In the genomic region with DNA sequence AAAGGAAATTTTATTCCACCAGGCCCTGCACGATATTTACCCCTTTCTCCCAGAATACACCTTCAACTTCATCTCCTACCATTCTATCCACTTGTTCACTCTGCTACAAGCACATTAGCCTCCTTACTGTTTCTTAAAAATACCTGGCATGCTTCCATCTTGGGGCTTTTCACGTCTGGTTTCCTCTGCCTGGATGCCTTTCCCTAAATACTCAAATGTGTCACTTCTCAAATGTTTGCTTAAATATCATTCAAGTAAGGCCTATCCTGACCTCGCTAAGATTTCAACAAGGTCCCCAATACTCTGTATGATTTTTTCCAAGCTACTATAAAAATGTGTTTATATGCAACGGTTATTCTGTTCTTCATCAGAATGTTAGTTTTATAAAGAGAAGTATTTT, we compare ENCODE assay signal across 18 cellular contexts.
"Had no signal": no experiment of that assay in that cellular context is flagged by ENCODE, and none has a peak within 500 bp of the region (broad histone marks: within the 10 kb centered on the region; RNA-seq: fewer than 3 reads in every experiment).

No MANE protein-coding gene starts in this region.

- DNase-seq: activated CD4-positive, alpha-beta T cell treated with anti-CD3 and anti-CD28 coated beads, Interleukin-2, amount 10 ng/mL, durations not matched to agents 7 days and 5 days; activated CD8-positive, alpha-beta T cell treated with anti-CD3 and anti-CD28 coated beads, Interleukin-2, amount 10 ng/mL, durations not matched to agents 7 days and 5 days; activated naive CD4-positive, alpha-beta T cell treated with anti-CD3 and anti-CD28 coated beads for 36 hours; activated naive CD8-positive, alpha-beta T cell treated with anti-CD3 and anti-CD28 coated beads, Interleukin-2, amount 50 U/mL, for 24 hours; activated T-cell treated with anti-CD3 and anti-CD28 coated beads, Interleukin-2, amount 50 U/mL, for 4 hours; aorta; cerebellar nuclear complex; cortex of kidney; erythroblast; nucleus accumbens; posterior cingulate gyrus; retina; stimulated activated CD4-positive, alpha-beta T cell treated with anti-CD3 and anti-CD28 coated beads, Interleukin-2, amount 100 ng/mL, for 24 hours; stimulated activated naive CD8-positive, alpha-beta T cell treated with anti-CD3 and anti-CD28 coated beads, Interleukin-15, Interleukin-2, amounts not matched to agents 100 U/mL and 50 U/mL, for 24 hours; substantia nigra; T1000; tibial artery had no signal

- H3K4me3 Mint-ChIP-seq: activated CD4-positive, alpha-beta T cell treated with anti-CD3 and anti-CD28 coated beads, Interleukin-2, amount 10 ng/mL, durations not matched to agents 7 days and 5 days; activated CD8-positive, alpha-beta T cell treated with anti-CD3 and anti-CD28 coated beads, Interleukin-2, amount 10 ng/mL, durations not matched to agents 7 days and 5 days; activated naive CD4-positive, alpha-beta T cell treated with anti-CD3 and anti-CD28 coated beads for 36 hours; activated naive CD8-positive, alpha-beta T cell treated with anti-CD3 and anti-CD28 coated beads, Interleukin-2, amount 50 U/mL, for 24 hours; activated T-cell treated with anti-CD3 and anti-CD28 coated beads, Interleukin-2, amount 50 U/mL, for 4 hours; nephron had no signal

- H3K4me3 ChIP-seq: tibial artery had no signal

- H3K27me3 Mint-ChIP-seq: activated CD4-positive, alpha-beta T cell treated with anti-CD3 and anti-CD28 coated beads, Interleukin-2, amount 10 ng/mL, durations not matched to agents 7 days and 5 days; activated naive CD8-positive, alpha-beta T cell treated with anti-CD3 and anti-CD28 coated beads, Interleukin-2, amount 50 U/mL, for 24 hours had no signal

- H3K4me1 Mint-ChIP-seq: activated CD4-positive, alpha-beta T cell treated with anti-CD3 and anti-CD28 coated beads, Interleukin-2, amount 10 ng/mL, durations not matched to agents 7 days and 5 days; activated naive CD8-positive, alpha-beta T cell treated with anti-CD3 and anti-CD28 coated beads, Interleukin-2, amount 50 U/mL, for 24 hours; nephron had no signal

- H3K27ac Mint-ChIP-seq: activated CD4-positive, alpha-beta T cell treated with anti-CD3 and anti-CD28 coated beads, Interleukin-2, amount 10 ng/mL, durations not matched to agents 7 days and 5 days; activated CD8-positive, alpha-beta T cell treated with anti-CD3 and anti-CD28 coated beads, Interleukin-2, amount 10 ng/mL, durations not matched to agents 7 days and 5 days; activated naive CD4-positive, alpha-beta T cell treated with anti-CD3 and anti-CD28 coated beads for 36 hours; activated naive CD8-positive, alpha-beta T cell treated with anti-CD3 and anti-CD28 coated beads, Interleukin-2, amount 50 U/mL, for 24 hours; nephron had no signal

- H3K4me1 ChIP-seq: tibial artery had no signal

- H3K36me3 ChIP-seq: tibial artery had no signal

- ATAC-seq: activated CD8-positive, alpha-beta T cell treated with anti-CD3 and anti-CD28 coated beads, Interleukin-2, amount 10 ng/mL, durations not matched to agents 7 days and 5 days; activated naive CD8-positive, alpha-beta T cell treated with anti-CD3 and anti-CD28 coated beads, Interleukin-2, amount 50 U/mL, for 24 hours; activated T-cell treated with anti-CD3 and anti-CD28 coated beads, Interleukin-2, amount 50 U/mL, for 4 hours; stimulated activated naive CD8-positive, alpha-beta T cell treated with anti-CD3 and anti-CD28 coated beads, Interleukin-15, Interleukin-2, amounts not matched to agents 100 U/mL and 50 U/mL, for 24 hours had no signal

- H3K27ac ChIP-seq: tibial artery had no signal

- H3K27me3 ChIP-seq: tibial artery had no signal

- H3K9me3 Mint-ChIP-seq: activated CD4-positive, alpha-beta T cell treated with anti-CD3 and anti-CD28 coated beads, Interleukin-2, amount 10 ng/mL, durations not matched to agents 7 days and 5 days; activated naive CD4-positive, alpha-beta T cell treated with anti-CD3 and anti-CD28 coated beads for 36 hours; activated T-cell treated with anti-CD3 and anti-CD28 coated beads, Interleukin-2, amount 50 U/mL, for 4 hours; nephron had no signal

- H3K9me3 ChIP-seq: tibial artery had no signal
